Comparison of ENCODE assay signal across 9 cellular contexts in genomic region chr9:127558581-127559246, GRCh38. TPM values are rescaled to one million over a fixed set of nuclear protein-coding genes. Genes with fewer than 3 reads are reported as not detected.
A peak's percentile ranks its signal among the peaks of the same experiment; 100 is the strongest.
DNase-seq lines count a peak whose midpoint lies in the region; ATAC-seq and TF ChIP-seq lines count a peak whose summit lies in the region.
"Had no signal": no experiment of that assay in that cellular context is flagged by ENCODE, and none has a peak within 500 bp of the region (broad histone marks: within the 10 kb centered on the region; RNA-seq: fewer than 3 reads in every experiment).

No MANE protein-coding gene starts in this region.

- ATAC-seq in GM18519 (IDR thresholded peaks at IDR 0.05; ENCODE audit: low FRiP score, unreplicated experiment), result no peak
- ATAC-seq in HG03175 (IDR thresholded peaks at IDR 0.05; ENCODE audit: unreplicated experiment), result no peak

- H3K27ac ChIP-seq in CD8-positive, alpha-beta memory T cell (ENCODE audit: low read depth, low read length), result peak overlapping the region; percentile 25
- H3K27ac ChIP-seq in Peyer's patch, result peak overlapping the region; percentile 55 to 84 (median 60)
- H3K27ac ChIP-seq in epithelial cell of prostate, result peak overlapping the region; percentile 98
- peak overlapping the region; percentile 89 for H3K27ac ChIP-seq in parathyroid adenoma

- H3K27me3 ChIP-seq in CD8-positive, alpha-beta memory T cell (ENCODE audit: insufficient read depth, low read length, poor library complexity, severe bottlenecking), result no peaks in the 10 kb centered on the region
- H3K27me3 ChIP-seq in Peyer's patch (no peaks in the 10 kb centered on the region), parathyroid adenoma (ENCODE audit: control insufficient read depth, insufficient read depth, low read length) (no peaks in the 10 kb centered on the region)

- POLR2A ChIA-PET in CD8-positive, alpha-beta memory T cell (lab: Charles Lee), result interaction anchor here (0.6 to 1.0 kb wide), 2 partner anchors 10 to 33 kb away, joined by 4 to 5 read pairs; a partner anchor contains a TSS

- no peaks in the 10 kb centered on the region for H3K9me3 Mint-ChIP-seq in CD8-positive, alpha-beta memory T cell

- H3K9ac ChIP-seq in parathyroid adenoma, result no peak overlapping the region

- CTCF ChIA-PET in CD8-positive, alpha-beta memory T cell (lab: Charles Lee), result interaction anchor here (1.0 to 1.1 kb wide), 2 partner anchors 30 to 54 kb away, joined by 3 to 4 read pairs; no protein-coding TSS in a partner anchor

- H3K4me2 ChIP-seq in parathyroid adenoma (ENCODE audit: low read length), result no peak overlapping the region

- TF ChIP-seq POLR2A in Peyer's patch (IDR thresholded peaks at IDR 0.05), result no peak

- H3K4me1 Mint-ChIP-seq in CD8-positive, alpha-beta memory T cell, result peaks cover 51 to 77% (median 58%) of the 10 kb centered on the region in 3 donors

- TF ChIP-seq CTCF in Peyer's patch (IDR thresholded peaks at IDR 0.05), result no peak
- TF ChIP-seq CTCF in parathyroid adenoma (IDR thresholded peaks at IDR 0.05), result no peak

- no peak for DNase-seq in CD8-positive, alpha-beta memory T cell
- peak in 1 of 3 donors; percentile 22 for DNase-seq in Peyer's patch
- no peak for DNase-seq in epithelial cell of prostate (ENCODE audit: low read depth, low spot score)
- no peak for DNase-seq in dedifferentiated amniotic fluid mesenchymal stem cell (ENCODE audit: extremely low spot score)
- DNase-seq in hepatic stellate cell (ENCODE audit: low spot score), result no peak
- DNase-seq: NCI-H1694 treated with DMSO at 0.1 percent for 48 hours had no signal

- no peaks in the 10 kb centered on the region for H3K9me3 ChIP-seq in CD8-positive, alpha-beta memory T cell (ENCODE audit: low read length)
- H3K9me3 ChIP-seq in Peyer's patch (no peaks in the 10 kb centered on the region), parathyroid adenoma (ENCODE audit: control insufficient read depth, low read length) (no peaks in the 10 kb centered on the region)

- H2AFZ ChIP-seq in parathyroid adenoma, result no peak overlapping the region

- H3K79me2 ChIP-seq in parathyroid adenoma, result peaks cover 16% of the 10 kb centered on the region

- H3K36me3 Mint-ChIP-seq in CD8-positive, alpha-beta memory T cell, result peaks cover 0 to 2% (median 1%) of the 10 kb centered on the region in 3 donors

- H3K4me3 ChIP-seq in CD8-positive, alpha-beta memory T cell (ENCODE audit: low read length), result no peak overlapping the region
- H3K4me3 ChIP-seq in Peyer's patch (no peak overlapping the region), parathyroid adenoma (ENCODE audit: low read depth, low read length) (no peak overlapping the region)

- no peaks in the 10 kb centered on the region for H3K36me3 ChIP-seq in CD8-positive, alpha-beta memory T cell (ENCODE audit: insufficient read depth, low read length)
- H3K36me3 ChIP-seq in Peyer's patch (peaks cover 0 to 16% (median 0%) of the 10 kb centered on the region in 3 donors), parathyroid adenoma (ENCODE audit: control insufficient read depth, insufficient read depth, low read length) (no peaks in the 10 kb centered on the region)

- peak overlapping the region in 6 of 7 donors; percentile 44 to 82 (median 58) for H3K4me3 Mint-ChIP-seq in CD8-positive, alpha-beta memory T cell

- H3K27ac Mint-ChIP-seq in CD8-positive, alpha-beta memory T cell, result peak overlapping the region in 7 of 8 donors; percentile 60 to 93 (median 87)

- H3K27me3 Mint-ChIP-seq in CD8-positive, alpha-beta memory T cell, result no peaks in the 10 kb centered on the region

- H3K4me1 ChIP-seq in CD8-positive, alpha-beta memory T cell (ENCODE audit: insufficient read depth, low read length), result peaks cover 48% of the 10 kb centered on the region
- H3K4me1 ChIP-seq in Peyer's patch (peaks cover 6 to 92% (median 27%) of the 10 kb centered on the region in 4 donors), parathyroid adenoma (peaks cover 57% of the 10 kb centered on the region)

RNA-seq across cellular contexts. Expression of gene STXBP1, which starts 53.4 kb away (rescaled TPM):
- total RNA-seq in CD8-positive, alpha-beta memory T cell, result 10 to 100 TPM; 14.5 to 15.2 TPM
- 8.2 TPM for polyA plus RNA-seq in CD8-positive, alpha-beta memory T cell
- 10 to 100 TPM in 2 of 4 donors, 1 to 10 TPM in 2; 4.4 to 90.8 (median 12.6) TPM for total RNA-seq in Peyer's patch

Comparison
In these comparisons a context has a peak if more than half of its experiments do, and no peak if none do; other contexts are left out.
1. H3K27ac ChIP-seq: peak in every context shown above with its lines; median percentile 98 in epithelial cell of prostate; 89 in parathyroid adenoma; 60 in Peyer's patch; 25 in CD8-positive, alpha-beta memory T cell.